9 cellular contexts compared by ENCODE assay signal in genomic region chr16:68737046-68737729, GRCh38. TPM values are rescaled to one million over a fixed set of nuclear protein-coding genes. Genes with fewer than 3 reads are reported as not detected.
A peak's percentile ranks its signal among the peaks of the same experiment; 100 is the strongest.
DNase-seq lines count a peak whose midpoint lies in the region; ATAC-seq and TF ChIP-seq lines count a peak whose summit lies in the region.
"Had no signal": no experiment of that assay in that cellular context is flagged by ENCODE, and none has a peak within 500 bp of the region (broad histone marks: within the 10 kb centered on the region; RNA-seq: fewer than 3 reads in every experiment).

Gene CDH1 (plus strand): TSS chr16:68737292. CDS start chr16:68737416, 124 bp downstream.

- H3K27ac Mint-ChIP-seq in WTC11, result peak within 1 kb of the TSS; percentile 100
- no peak within 1 kb of the TSS for H3K27ac Mint-ChIP-seq in nephron progenitor cell

- no peaks in the 10 kb centered on the region for H3K9me3 Mint-ChIP-seq in WTC11
- H3K9me3 Mint-ChIP-seq in nephron progenitor cell, result no peaks in the 10 kb centered on the region

- DNase-seq in NCI-H2227 (lab: John Stamatoyannopoulos, UW; ENCODE audit: unreplicated experiment), result peak; percentile 5
- DNase-seq in NCI-H2227 treated with DMSO at 0.1 percent for 48 hours (lab: John Stamatoyannopoulos, UW), result no peak
- peak; percentile 99 for DNase-seq in WTC11 (ENCODE audit: low spot score)
- peak; percentile 96 for DNase-seq in epithelial cell of esophagus (ENCODE audit: low read depth)
- DNase-seq in nephron progenitor cell, result peak; percentile 59
- DNase-seq in WERI-Rb-1, result no peak
- DNase-seq in NCI-H446 treated with DMSO at 0.1 percent for 48 hours (lab: John Stamatoyannopoulos, UW), result no peak
- no peak for DNase-seq in cerebellar cortex (ENCODE audit: low spot score)

- TF ChIP-seq CTCF in WTC11 (IDR thresholded peaks at IDR 0.05) (no peak), epithelial cell of esophagus (IDR thresholded peaks at IDR 0.05; ENCODE audit: insufficient read depth, low read depth, low read length, missing control alignments) (no peak), nephron progenitor cell (IDR thresholded peaks at IDR 0.05) (no peak), WERI-Rb-1 (IDR thresholded peaks at IDR 0.05; ENCODE audit: low read depth, low read length) (no peak)

- H3K27me3 Mint-ChIP-seq in WTC11 (ENCODE audit: low read depth) (no peaks in the 10 kb centered on the region), nephron progenitor cell (ENCODE audit: low read depth, poor library complexity) (peaks cover 59% of the 10 kb centered on the region)

- H3K36me3 Mint-ChIP-seq in WTC11 (peaks cover 19% of the 10 kb centered on the region), nephron progenitor cell (ENCODE audit: low read depth) (no peaks in the 10 kb centered on the region)

- POLR2A ChIA-PET in WTC11 (lab: Charles Lee), result interaction anchor here (0.6 to 2.1 kb wide), 12 partner anchors 10 to 445 kb away, joined by 3 to 13 read pairs (median 4); no protein-coding TSS in a partner anchor

- H3K4me3 ChIP-seq in epithelial cell of esophagus (ENCODE audit: low read length) (peak within 1 kb of the TSS; percentile 87), WERI-Rb-1 (ENCODE audit: low read depth, low read length) (no peak within 1 kb of the TSS)

- no peak within 1 kb of the TSS for H3K27ac ChIP-seq in WERI-Rb-1

- no peaks in the 10 kb centered on the region for H3K27me3 ChIP-seq in WERI-Rb-1 (ENCODE audit: insufficient read depth, low read depth, severe bottlenecking)

- H3K4me1 Mint-ChIP-seq in WTC11, result peaks cover 56% of the 10 kb centered on the region
- peaks cover 36% of the 10 kb centered on the region for H3K4me1 Mint-ChIP-seq in nephron progenitor cell

- no peaks in the 10 kb centered on the region for H3K36me3 ChIP-seq in WERI-Rb-1

- peak within 1 kb of the TSS; percentile 99 for H3K4me3 Mint-ChIP-seq in WTC11
- peak within 1 kb of the TSS; percentile 85 for H3K4me3 Mint-ChIP-seq in nephron progenitor cell

- ATAC-seq in WTC11, result peak; percentile 97

- CTCF ChIA-PET in WTC11 (lab: Charles Lee), result interaction anchor here (0.6 to 1.5 kb wide), 12 partner anchors 19 to 227 kb away, joined by 3 to 12 read pairs (median 4); no protein-coding TSS in a partner anchor

- no peaks in the 10 kb centered on the region for H3K9me3 ChIP-seq in WERI-Rb-1 (ENCODE audit: severe bottlenecking)

TF ChIP-seq in WTC11, 78 proteins besides CTCF, POLR2A, EP300 and RAD21 (continues in another document):
- TF ChIP-seq, protein P1, sequence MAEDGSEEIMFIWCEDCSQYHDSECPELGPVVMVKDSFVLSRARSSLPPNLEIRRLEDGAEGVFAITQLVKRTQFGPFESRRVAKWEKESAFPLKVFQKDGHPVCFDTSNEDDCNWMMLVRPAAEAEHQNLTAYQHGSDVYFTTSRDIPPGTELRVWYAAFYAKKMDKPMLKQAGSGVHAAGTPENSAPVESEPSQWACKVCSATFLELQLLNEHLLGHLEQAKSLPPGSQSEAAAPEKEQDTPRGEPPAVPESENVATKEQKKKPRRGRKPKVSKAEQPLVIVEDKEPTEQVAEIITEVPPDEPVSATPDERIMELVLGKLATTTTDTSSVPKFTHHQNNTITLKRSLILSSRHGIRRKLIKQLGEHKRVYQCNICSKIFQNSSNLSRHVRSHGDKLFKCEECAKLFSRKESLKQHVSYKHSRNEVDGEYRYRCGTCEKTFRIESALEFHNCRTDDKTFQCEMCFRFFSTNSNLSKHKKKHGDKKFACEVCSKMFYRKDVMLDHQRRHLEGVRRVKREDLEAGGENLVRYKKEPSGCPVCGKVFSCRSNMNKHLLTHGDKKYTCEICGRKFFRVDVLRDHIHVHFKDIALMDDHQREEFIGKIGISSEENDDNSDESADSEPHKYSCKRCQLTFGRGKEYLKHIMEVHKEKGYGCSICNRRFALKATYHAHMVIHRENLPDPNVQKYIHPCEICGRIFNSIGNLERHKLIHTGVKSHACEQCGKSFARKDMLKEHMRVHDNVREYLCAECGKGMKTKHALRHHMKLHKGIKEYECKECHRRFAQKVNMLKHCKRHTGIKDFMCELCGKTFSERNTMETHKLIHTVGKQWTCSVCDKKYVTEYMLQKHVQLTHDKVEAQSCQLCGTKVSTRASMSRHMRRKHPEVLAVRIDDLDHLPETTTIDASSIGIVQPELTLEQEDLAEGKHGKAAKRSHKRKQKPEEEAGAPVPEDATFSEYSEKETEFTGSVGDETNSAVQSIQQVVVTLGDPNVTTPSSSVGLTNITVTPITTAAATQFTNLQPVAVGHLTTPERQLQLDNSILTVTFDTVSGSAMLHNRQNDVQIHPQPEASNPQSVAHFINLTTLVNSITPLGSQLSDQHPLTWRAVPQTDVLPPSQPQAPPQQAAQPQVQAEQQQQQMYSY (CRISPR knock-in tag; IDR thresholded peaks at IDR 0.05), result no peak
- TF ChIP-seq CREB1 (CRISPR knock-in tag; IDR thresholded peaks at IDR 0.05) (no peak), JUN (CRISPR knock-in tag; IDR thresholded peaks at IDR 0.05) (peak; percentile 79), TEAD4 (CRISPR knock-in tag; IDR thresholded peaks at IDR 0.05) (0 out of 2 replicates have a peak, but pooled peaks have one; percentile 8), ZNF532 (CRISPR knock-in tag; IDR thresholded peaks at IDR 0.05; ENCODE audit: borderline replicate concordance) (no peak), NFATC4 (CRISPR knock-in tag; IDR thresholded peaks at IDR 0.05) (no peak), ZNF232 (CRISPR knock-in tag; IDR thresholded peaks at IDR 0.05) (peak; percentile 21; the same call in 1 of the 2 replicates), HMGA2 (CRISPR knock-in tag; IDR thresholded peaks at IDR 0.05) (no peak), JAZF1 (CRISPR knock-in tag; IDR thresholded peaks at IDR 0.05) (no peak), NR3C1 (CRISPR knock-in tag; conservative IDR thresholded peaks at IDR 0.05; ENCODE audit: low read depth) (no peak; the same call in 1 of the 2 replicates), FOXJ3 (CRISPR knock-in tag; IDR thresholded peaks at IDR 0.05; ENCODE audit: borderline replicate concordance) (no peak), MLX (CRISPR knock-in tag; IDR thresholded peaks at IDR 0.05) (no peak), ZNF423 (CRISPR knock-in tag; IDR thresholded peaks at IDR 0.05) (no peak)
- TF ChIP-seq, protein P2, sequence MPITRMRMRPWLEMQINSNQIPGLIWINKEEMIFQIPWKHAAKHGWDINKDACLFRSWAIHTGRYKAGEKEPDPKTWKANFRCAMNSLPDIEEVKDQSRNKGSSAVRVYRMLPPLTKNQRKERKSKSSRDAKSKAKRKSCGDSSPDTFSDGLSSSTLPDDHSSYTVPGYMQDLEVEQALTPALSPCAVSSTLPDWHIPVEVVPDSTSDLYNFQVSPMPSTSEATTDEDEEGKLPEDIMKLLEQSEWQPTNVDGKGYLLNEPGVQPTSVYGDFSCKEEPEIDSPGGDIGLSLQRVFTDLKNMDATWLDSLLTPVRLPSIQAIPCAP (CRISPR knock-in tag; IDR thresholded peaks at IDR 0.05), result no peak
- TF ChIP-seq, protein P3, sequence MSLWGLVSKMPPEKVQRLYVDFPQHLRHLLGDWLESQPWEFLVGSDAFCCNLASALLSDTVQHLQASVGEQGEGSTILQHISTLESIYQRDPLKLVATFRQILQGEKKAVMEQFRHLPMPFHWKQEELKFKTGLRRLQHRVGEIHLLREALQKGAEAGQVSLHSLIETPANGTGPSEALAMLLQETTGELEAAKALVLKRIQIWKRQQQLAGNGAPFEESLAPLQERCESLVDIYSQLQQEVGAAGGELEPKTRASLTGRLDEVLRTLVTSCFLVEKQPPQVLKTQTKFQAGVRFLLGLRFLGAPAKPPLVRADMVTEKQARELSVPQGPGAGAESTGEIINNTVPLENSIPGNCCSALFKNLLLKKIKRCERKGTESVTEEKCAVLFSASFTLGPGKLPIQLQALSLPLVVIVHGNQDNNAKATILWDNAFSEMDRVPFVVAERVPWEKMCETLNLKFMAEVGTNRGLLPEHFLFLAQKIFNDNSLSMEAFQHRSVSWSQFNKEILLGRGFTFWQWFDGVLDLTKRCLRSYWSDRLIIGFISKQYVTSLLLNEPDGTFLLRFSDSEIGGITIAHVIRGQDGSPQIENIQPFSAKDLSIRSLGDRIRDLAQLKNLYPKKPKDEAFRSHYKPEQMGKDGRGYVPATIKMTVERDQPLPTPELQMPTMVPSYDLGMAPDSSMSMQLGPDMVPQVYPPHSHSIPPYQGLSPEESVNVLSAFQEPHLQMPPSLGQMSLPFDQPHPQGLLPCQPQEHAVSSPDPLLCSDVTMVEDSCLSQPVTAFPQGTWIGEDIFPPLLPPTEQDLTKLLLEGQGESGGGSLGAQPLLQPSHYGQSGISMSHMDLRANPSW (CRISPR knock-in tag; conservative IDR thresholded peaks at IDR 0.05; ENCODE audit: low read depth), result 0 out of 2 replicates have a peak, but pooled peaks have one; percentile 78

RNA-seq across cellular contexts. Expression of gene CDH1, which starts in this region (rescaled TPM):
- 265 to 281 TPM (median 278 TPM) in 3 replicates for total RNA-seq in WTC11 (2021)
- total RNA-seq: NCI-H460 had no signal

Comparison
In these comparisons a context has a peak if more than half of its experiments do, and no peak if none do; other contexts are left out.
1. DNase-seq: peak in NCI-H2227 (single experiment), WTC11 (single experiment), epithelial cell of esophagus (single experiment) and nephron progenitor cell (single experiment); none in NCI-H2227 treated with DMSO at 0.1 percent for 48 hours (single experiment), WERI-Rb-1 (single experiment), NCI-H446 treated with DMSO at 0.1 percent for 48 hours (single experiment) and cerebellar cortex (single experiment).